Comparison of ENCODE assay signal across 2 cellular contexts in the genomic region with DNA sequence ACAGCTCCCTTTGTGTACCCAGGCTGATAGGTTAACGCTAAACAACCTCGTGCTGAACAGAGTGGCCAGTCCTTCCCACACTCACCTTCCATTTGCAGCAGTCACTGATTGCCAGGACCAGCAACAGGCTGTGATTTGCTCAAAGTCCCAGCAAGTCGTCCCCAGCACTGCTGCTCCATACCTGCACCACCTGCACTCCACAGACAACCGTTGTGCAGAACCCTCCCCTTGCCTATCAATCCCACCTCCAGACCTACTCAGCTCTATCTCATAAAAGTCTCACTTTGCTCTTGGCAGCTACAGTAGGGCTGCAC.
TF ChIP-seq lines count a peak whose summit lies in the region.

No MANE protein-coding gene starts in this region.

TF ChIP-seq in HCT116, 20 proteins besides CTCF, POLR2A, EP300 and RAD21:
- TF ChIP-seq EZH2phosphoT487 (IDR thresholded peaks at IDR 0.05; ENCODE audit: borderline replicate concordance) (no peak), CBX3 (IDR thresholded peaks at IDR 0.05; ENCODE audit: low read depth) (no peak), ELF1 (IDR thresholded peaks at IDR 0.05; ENCODE audit: borderline replicate concordance, low read depth) (no peak), JUND (IDR thresholded peaks at IDR 0.05) (no peak), POLR2AphosphoS5 (IDR thresholded peaks at IDR 0.05; ENCODE audit: low read depth, low read length) (no peak), SP1 (IDR thresholded peaks at IDR 0.05; ENCODE audit: low read depth) (no peak), EZH2 (IDR thresholded peaks at IDR 0.05) (no peak), EGR1 (IDR thresholded peaks at IDR 0.05; ENCODE audit: low read depth) (no peak), SRF (IDR thresholded peaks at IDR 0.05; ENCODE audit: low read depth) (no peak), MAX (IDR thresholded peaks at IDR 0.05) (no peak), SIN3A (IDR thresholded peaks at IDR 0.05; ENCODE audit: low read depth) (no peak), ZFX (IDR thresholded peaks at IDR 0.05) (no peak), YY1 (IDR thresholded peaks at IDR 0.05; ENCODE audit: extremely low read depth, insufficient replicate concordance, low read depth, low read length) (no peak), REST (IDR thresholded peaks at IDR 0.05; ENCODE audit: low read depth) (no peak), FOSL1 (IDR thresholded peaks at IDR 0.05; ENCODE audit: low read depth) (no peak)
- TF ChIP-seq, protein P1, sequence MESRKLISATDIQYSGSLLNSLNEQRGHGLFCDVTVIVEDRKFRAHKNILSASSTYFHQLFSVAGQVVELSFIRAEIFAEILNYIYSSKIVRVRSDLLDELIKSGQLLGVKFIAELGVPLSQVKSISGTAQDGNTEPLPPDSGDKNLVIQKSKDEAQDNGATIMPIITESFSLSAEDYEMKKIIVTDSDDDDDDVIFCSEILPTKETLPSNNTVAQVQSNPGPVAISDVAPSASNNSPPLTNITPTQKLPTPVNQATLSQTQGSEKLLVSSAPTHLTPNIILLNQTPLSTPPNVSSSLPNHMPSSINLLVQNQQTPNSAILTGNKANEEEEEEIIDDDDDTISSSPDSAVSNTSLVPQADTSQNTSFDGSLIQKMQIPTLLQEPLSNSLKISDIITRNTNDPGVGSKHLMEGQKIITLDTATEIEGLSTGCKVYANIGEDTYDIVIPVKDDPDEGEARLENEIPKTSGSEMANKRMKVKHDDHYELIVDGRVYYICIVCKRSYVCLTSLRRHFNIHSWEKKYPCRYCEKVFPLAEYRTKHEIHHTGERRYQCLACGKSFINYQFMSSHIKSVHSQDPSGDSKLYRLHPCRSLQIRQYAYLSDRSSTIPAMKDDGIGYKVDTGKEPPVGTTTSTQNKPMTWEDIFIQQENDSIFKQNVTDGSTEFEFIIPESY (IDR thresholded peaks at IDR 0.05; ENCODE audit: extremely low read depth, insufficient replicate concordance, low read length): no peak
- TF ChIP-seq, protein P2, sequence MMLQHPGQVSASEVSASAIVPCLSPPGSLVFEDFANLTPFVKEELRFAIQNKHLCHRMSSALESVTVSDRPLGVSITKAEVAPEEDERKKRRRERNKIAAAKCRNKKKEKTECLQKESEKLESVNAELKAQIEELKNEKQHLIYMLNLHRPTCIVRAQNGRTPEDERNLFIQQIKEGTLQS (IDR thresholded peaks at IDR 0.05): no peak

TF ChIP-seq in H1, 55 proteins besides CTCF, POLR2A, EP300 and RAD21:
- peak; percentile 42; the same call in 1 of the 2 replicates for TF ChIP-seq POLR2AphosphoS5 (IDR thresholded peaks at IDR 0.05; ENCODE audit: low read depth, low read length)
- TF ChIP-seq RBBP5 (IDR thresholded peaks at IDR 0.05; ENCODE audit: borderline replicate concordance, low read depth, low read length): no peak
- no peak for TF ChIP-seq CTBP2 (IDR thresholded peaks at IDR 0.05; ENCODE audit: borderline replicate concordance, insufficient read depth, insufficient read length, low read length)
- no peak for TF ChIP-seq SAP30 (IDR thresholded peaks at IDR 0.05; ENCODE audit: insufficient read depth, insufficient replicate concordance, low read length)
